In the genomic region with DNA sequence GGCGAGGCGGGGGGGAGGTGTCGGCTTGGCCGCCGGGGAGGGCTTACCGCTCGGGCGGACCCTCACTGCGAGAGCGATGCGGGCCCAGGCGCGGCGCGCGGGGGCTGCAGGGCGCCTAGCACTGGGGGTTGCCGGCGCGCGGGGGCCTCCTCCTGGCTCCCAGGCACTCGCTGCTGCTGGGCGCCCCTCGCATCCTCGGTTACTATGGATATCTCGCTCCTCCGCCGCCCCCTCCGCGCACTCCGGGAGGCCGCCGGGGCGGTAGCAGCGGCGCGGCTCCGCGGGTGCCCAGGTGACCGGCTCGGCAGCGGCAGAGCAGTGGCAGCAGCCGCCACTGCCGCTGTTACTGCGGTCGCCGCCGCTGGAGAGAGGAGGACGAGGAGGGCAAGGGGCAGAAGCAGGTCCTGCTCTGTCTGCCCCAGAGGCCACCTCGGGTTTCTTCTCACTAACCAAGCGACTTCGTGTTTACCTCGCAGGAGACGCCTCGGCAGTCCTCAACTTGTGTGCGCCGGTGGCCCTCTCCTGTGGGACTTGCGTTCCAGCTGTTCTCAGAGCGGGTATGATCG, we compare ENCODE assay signal across 10 cellular contexts.
A peak's percentile ranks its signal among the peaks of the same experiment; 100 is the strongest.
DNase-seq lines count a peak whose midpoint lies in the region; ATAC-seq and TF ChIP-seq lines count a peak whose summit lies in the region.
"Had no signal": no experiment of that assay in that cellular context is flagged by ENCODE, and none has a peak within 500 bp of the region (broad histone marks: within the 10 kb centered on the region; RNA-seq: fewer than 3 reads in every experiment).

No MANE protein-coding gene starts in this region.

- H4K8ac ChIP-seq in mesenchymal stem cell (ENCODE audit: low read length), result no peak overlapping the region

- H3K27me3 ChIP-seq in cardiac muscle cell, result peaks cover 69% of the 10 kb centered on the region
- peaks cover 32 to 56% of the 10 kb centered on the region in 2 experiments for H3K27me3 ChIP-seq in mesenchymal stem cell (ENCODE audit: control insufficient read depth in 1 of 2, insufficient read depth in 1 of 2, low read length in 2 of 2)
- no peaks in the 10 kb centered on the region for H3K27me3 ChIP-seq in naive thymus-derived CD4-positive, alpha-beta T cell (ENCODE audit: control insufficient read depth in 2 of 2, insufficient read depth in 2 of 2, low read length in 2 of 2)

- no peak overlapping the region for H3K4ac ChIP-seq in mesenchymal stem cell (ENCODE audit: low read depth in 1 of 2, low read length in 2 of 2)

- 1% methylated on average over 51 of the region's 60 CpGs for WGBS in mesenchymal stem cell
- WGBS in urinary bladder, result 1% methylated on average over 60 of the region's 60 CpGs

- intact Hi-C loops in Right ventricle myocardium superior (cut with DNase I), result no loop called here
- intact Hi-C loops in naive thymus-derived CD4-positive, alpha-beta T cell (cut with micrococcal nuclease), result no loop called here

- H3K27ac Mint-ChIP-seq in naive thymus-derived CD4-positive, alpha-beta T cell, result no peak overlapping the region

- H2BK5ac ChIP-seq in mesenchymal stem cell (ENCODE audit: low read depth, low read length, poor library complexity, severe bottlenecking), result no peak overlapping the region

- no peak overlapping the region for H2BK15ac ChIP-seq in mesenchymal stem cell (ENCODE audit: low read depth, poor library complexity, severe bottlenecking)

- H3K4me1 ChIP-seq in cardiac muscle cell (ENCODE audit: low read depth) (peaks cover 12% of the 10 kb centered on the region), mesenchymal stem cell (ENCODE audit: control insufficient read depth, insufficient read depth, low read depth, low read length) (peaks cover 12% of the 10 kb centered on the region), urinary bladder (ENCODE audit: insufficient read depth) (peaks cover 5% of the 10 kb centered on the region)
- no peaks in the 10 kb centered on the region for H3K4me1 ChIP-seq in naive thymus-derived CD4-positive, alpha-beta T cell (ENCODE audit: control insufficient read depth in 2 of 2, insufficient read depth in 2 of 2, low read length in 2 of 2)

- no peak overlapping the region for H2BK120ac ChIP-seq in mesenchymal stem cell (ENCODE audit: low read depth, low read length)

- DNase-seq in cardiac muscle cell (ENCODE audit: low read depth in 1 of 2, low spot score in 1 of 2) (peak in 1 of 2 donors; percentile 49), Right ventricle myocardium superior (no peak), anterior cingulate cortex (lab: John Stamatoyannopoulos, UW) (peak in 49 of 58 donors; percentile 25 to 86 (median 64)), mesenchymal stem cell (no peak), ACHN (no peak)
- DNase-seq in naive thymus-derived CD4-positive, alpha-beta T cell, result no peak
- DNase-seq: right lobe of liver had no signal

- no peaks in the 10 kb centered on the region for H3K79me1 ChIP-seq in mesenchymal stem cell (replicated peaks; ENCODE audit: low read length, poor library complexity, severe bottlenecking)

- no peaks in the 10 kb centered on the region for H3K36me3 ChIP-seq in cardiac muscle cell
- no peaks in the 10 kb centered on the region for H3K36me3 ChIP-seq in mesenchymal stem cell (ENCODE audit: control insufficient read depth in 1 of 2, insufficient read depth in 2 of 2, low read depth in 1 of 2, low read length in 2 of 2)
- H3K36me3 ChIP-seq in urinary bladder (ENCODE audit: insufficient read depth), result no peaks in the 10 kb centered on the region
- H3K36me3 ChIP-seq in naive thymus-derived CD4-positive, alpha-beta T cell (ENCODE audit: control insufficient read depth in 2 of 3, insufficient read depth in 3 of 3, low read length in 3 of 3), result no peaks in the 10 kb centered on the region
- H3K36me3 ChIP-seq: right lobe of liver had no signal

- H2AFZ ChIP-seq in mesenchymal stem cell (ENCODE audit: low read depth, low read length), result no peak overlapping the region

- H3K36me3 Mint-ChIP-seq in naive thymus-derived CD4-positive, alpha-beta T cell, result no peaks in the 10 kb centered on the region

- H3K9me3 Mint-ChIP-seq in naive thymus-derived CD4-positive, alpha-beta T cell, result peaks cover 0 to 5% (median 0%) of the 10 kb centered on the region in 11 donors

- no peak overlapping the region for H2AK5ac ChIP-seq in mesenchymal stem cell (ENCODE audit: low read length, severe bottlenecking)

- peak overlapping the region; percentile 50 for H3K4me3 ChIP-seq in cardiac muscle cell
- H3K4me3 ChIP-seq in mesenchymal stem cell (ENCODE audit: insufficient read depth in 1 of 2, low read depth in 1 of 2, low read length in 2 of 2), result peak overlapping the region in 1 of 2 experiments; percentile 58
- peak overlapping the region; percentile 53 for H3K4me3 ChIP-seq in urinary bladder (ENCODE audit: low read depth, low read length)
- H3K4me3 ChIP-seq in naive thymus-derived CD4-positive, alpha-beta T cell (ENCODE audit: low read length), result no peak overlapping the region
- H3K4me3 ChIP-seq: right lobe of liver had no signal

- no peak overlapping the region for H3K9ac ChIP-seq in mesenchymal stem cell (ENCODE audit: low read length)

- H3K4me3 Mint-ChIP-seq in naive thymus-derived CD4-positive, alpha-beta T cell, result peak overlapping the region in 1 of 10 donors; percentile 5

- peaks cover 0 to 5% (median 0%) of the 10 kb centered on the region in 7 donors for H3K4me1 Mint-ChIP-seq in naive thymus-derived CD4-positive, alpha-beta T cell

- CTCF ChIA-PET in naive thymus-derived CD4-positive, alpha-beta T cell (lab: Charles Lee), result no interaction called here

- H3K9me3 ChIP-seq in cardiac muscle cell (ENCODE audit: low read depth) (no peaks in the 10 kb centered on the region), mesenchymal stem cell (ENCODE audit: control insufficient read depth, low read length) (no peaks in the 10 kb centered on the region)
- no peaks in the 10 kb centered on the region for H3K9me3 ChIP-seq in naive thymus-derived CD4-positive, alpha-beta T cell (ENCODE audit: control insufficient read depth in 2 of 3, low read length in 3 of 3)
- H3K9me3 ChIP-seq: right lobe of liver had no signal

- TF ChIP-seq CTCF in cardiac muscle cell (IDR thresholded peaks at IDR 0.05; ENCODE audit: low read depth, low read length), result no peak

- no peak for ATAC-seq in Right ventricle myocardium superior (ENCODE audit: poor library complexity)
- no peak for ATAC-seq in GM21423 (IDR thresholded peaks at IDR 0.05; ENCODE audit: unreplicated experiment)
- ATAC-seq in naive thymus-derived CD4-positive, alpha-beta T cell, result no peak
- ATAC-seq: esophagus mucosa had no signal

- POLR2A ChIA-PET in naive thymus-derived CD4-positive, alpha-beta T cell (lab: Charles Lee), result no interaction called here

- H3K27ac ChIP-seq in cardiac muscle cell (no peak overlapping the region), mesenchymal stem cell (ENCODE audit: low read length, poor library complexity, severe bottlenecking) (no peak overlapping the region), urinary bladder (ENCODE audit: low read depth) (no peak overlapping the region)
- no peak overlapping the region for H3K27ac ChIP-seq in naive thymus-derived CD4-positive, alpha-beta T cell (ENCODE audit: low read depth, low read length)
- H3K27ac ChIP-seq: right lobe of liver had no signal

- no peak overlapping the region for H2BK12ac ChIP-seq in mesenchymal stem cell (ENCODE audit: low read length in 2 of 2)

- no peak overlapping the region for H4K91ac ChIP-seq in mesenchymal stem cell (ENCODE audit: low read length)

- H3K4me2 ChIP-seq in mesenchymal stem cell (ENCODE audit: low read length, poor library complexity, severe bottlenecking), result peak overlapping the region; percentile 97

- in situ Hi-C loops in ACHN (cut with HindIII; ENCODE audit: low pct_ligation_motif_present, low pct_unique_long_range_greater_than_20kb, low sequenced_read_pairs), result no loop called here

- H3K18ac ChIP-seq in mesenchymal stem cell (ENCODE audit: low read depth in 1 of 2, low read length in 2 of 2), result no peak overlapping the region

- peaks cover 54 to 71% (median 60%) of the 10 kb centered on the region in 5 donors for H3K27me3 Mint-ChIP-seq in naive thymus-derived CD4-positive, alpha-beta T cell

- no peak overlapping the region for H3K23ac ChIP-seq in mesenchymal stem cell (ENCODE audit: low read length in 2 of 2)

- H3K14ac ChIP-seq in mesenchymal stem cell (ENCODE audit: low read length in 2 of 2), result no peak overlapping the region

Comparison
In these comparisons a context has a peak if more than half of its experiments do, and no peak if none do; other contexts are left out.
1. DNase-seq: peak in anterior cingulate cortex (49 of 58); none in Right ventricle myocardium superior (single experiment), mesenchymal stem cell (single experiment), naive thymus-derived CD4-positive, alpha-beta T cell (0 of 9) and ACHN (single experiment).